In the genomic region with DNA sequence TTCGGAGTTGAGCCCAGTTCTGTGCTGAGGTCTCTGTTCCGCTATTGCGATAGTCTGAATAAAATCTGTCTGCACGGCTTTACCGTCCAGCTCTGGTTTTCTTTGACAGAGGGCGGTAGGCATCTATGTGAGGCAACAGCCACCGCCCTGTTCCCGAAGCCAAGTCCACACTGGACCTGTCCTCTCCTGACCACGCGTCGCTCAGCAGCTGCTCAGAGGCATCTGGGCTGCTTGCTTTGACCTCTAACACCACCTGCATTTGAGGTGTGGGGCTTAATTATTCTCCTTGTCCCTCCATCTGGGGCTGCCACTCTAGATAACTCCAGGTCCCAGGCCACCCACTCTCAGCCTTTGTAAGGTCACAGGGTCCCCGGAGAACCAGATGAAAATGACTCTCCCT, we compare ENCODE assay signal across 25 cellular contexts.
"Had no signal": no experiment of that assay in that cellular context is flagged by ENCODE, and none has a peak within 500 bp of the region (broad histone marks: within the 10 kb centered on the region; RNA-seq: fewer than 3 reads in every experiment).

No MANE protein-coding gene starts in this region.

- H3K4me1 Mint-ChIP-seq: IgD-negative memory B cell had no signal

- H3K4me3 ChIP-seq: K562, SJSA1, SK-N-MC had no signal

- H3K27ac ChIP-seq: HL-60, KMS-11, SJSA1, SK-N-MC had no signal

- H3K36me3 Mint-ChIP-seq: IgD-negative memory B cell had no signal

- ATAC-seq: K562 had no signal

- H3K4me2 ChIP-seq: KMS-11 had no signal

- DNase-seq: Kasumi-1, MM.1S, NCI-H1092 treated with DMSO at 0.1 percent for 48 hours, NCI-H1436, NCI-H187, NCI-H2029, NCI-H2081 treated with DMSO at 0.1 percent for 48 hours, NCI-H2171, NCI-H226, NCI-H446, NCI-H510A, NCI-H524 treated with DMSO at 0.1 percent for 48 hours, NCI-H69, NCI-H774, Right ventricle myocardium superior, RPMI8226, SIG-M5 had no signal

- H3K4me3 Mint-ChIP-seq: IgD-negative memory B cell had no signal

- FAIRE-seq: HTR-8/SVneo, K562, RCC 7860 had no signal

- H3K27me3 Mint-ChIP-seq: IgD-negative memory B cell had no signal

- H3K27ac Mint-ChIP-seq: IgD-negative memory B cell had no signal

- H3K4me1 ChIP-seq: SJSA1 had no signal

- H3K9ac ChIP-seq: KMS-11 had no signal

- H3K9me3 ChIP-seq: SJSA1 had no signal

- H3K36me3 ChIP-seq: SJSA1 had no signal
